1 cellular context compared by ENCODE assay signal in the genomic region with DNA sequence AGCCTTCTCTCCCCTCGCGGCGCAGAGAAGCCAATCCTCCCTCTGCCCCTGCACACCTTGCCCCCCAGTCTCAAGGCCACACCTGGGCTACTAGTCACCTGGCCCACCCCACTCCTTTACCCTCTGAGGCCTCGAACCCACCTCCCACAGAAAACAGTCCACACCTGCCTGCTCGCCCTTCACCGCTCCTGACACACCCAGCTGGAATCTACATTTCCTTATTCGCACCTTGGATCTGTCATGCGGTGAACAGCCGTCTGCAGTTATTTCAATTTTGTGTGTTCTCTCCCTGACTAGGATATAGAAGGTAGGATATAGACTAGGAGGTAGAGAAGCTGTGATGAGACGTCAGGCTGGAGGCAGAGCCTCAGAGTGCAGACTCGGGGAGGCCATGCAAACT.
TF ChIP-seq lines count a peak whose summit lies in the region.

No MANE protein-coding gene starts in this region.

TF ChIP-seq in H1, 55 proteins besides CTCF, POLR2A, EP300 and RAD21:
- TF ChIP-seq SIRT6 (IDR thresholded peaks at IDR 0.05; ENCODE audit: low read length), result no peak
- no peak for TF ChIP-seq SAP30 (IDR thresholded peaks at IDR 0.05; ENCODE audit: insufficient read depth, insufficient replicate concordance, low read length)
- TF ChIP-seq ASH2L (IDR thresholded peaks at IDR 0.05; ENCODE audit: low read length), result no peak
- no peak for TF ChIP-seq JUN (IDR thresholded peaks at IDR 0.05; ENCODE audit: low read depth, low read length)
- no peak for TF ChIP-seq CHD1 (IDR thresholded peaks at IDR 0.05; ENCODE audit: low read depth, low read length)
- no peak for TF ChIP-seq KDM5A (IDR thresholded peaks at IDR 0.05; ENCODE audit: low read length)
- TF ChIP-seq HDAC6 (IDR thresholded peaks at IDR 0.05; ENCODE audit: low read depth, low read length), result no peak
- no peak for TF ChIP-seq EZH2 (IDR thresholded peaks at IDR 0.05; ENCODE audit: low read depth, low read length, severe bottlenecking)
- TF ChIP-seq FOSL1 (IDR thresholded peaks at IDR 0.05; ENCODE audit: insufficient read depth, low read depth, low read length), result no peak
- no peak for TF ChIP-seq POU5F1 (IDR thresholded peaks at IDR 0.05; ENCODE audit: low read depth, low read length)
- no peak for TF ChIP-seq GABPA (IDR thresholded peaks at IDR 0.05; ENCODE audit: borderline replicate concordance, insufficient read depth, low read length)
- TF ChIP-seq TAF7 (optimal IDR thresholded peaks at IDR 0.05; ENCODE audit: borderline replicate concordance, low read depth, low read length), result no peak
- TF ChIP-seq YY1 (IDR thresholded peaks at IDR 0.05; ENCODE audit: low read depth, low read length), result no peak
- TF ChIP-seq RFX5 (IDR thresholded peaks at IDR 0.05; ENCODE audit: borderline replicate concordance, low read depth, low read length), result no peak
- TF ChIP-seq TCF12 (IDR thresholded peaks at IDR 0.05; ENCODE audit: low read depth, low read length), result no peak
- no peak for TF ChIP-seq NANOG (IDR thresholded peaks at IDR 0.05; ENCODE audit: insufficient read depth, low read depth, low read length, poor library complexity, severe bottlenecking)
